In genomic region chr12:58106185-58106584, GRCh38 we compare ENCODE assay signal across 12 cellular contexts.
"Had no signal": no experiment of that assay in that cellular context is flagged by ENCODE, and none has a peak within 500 bp of the region (broad histone marks: within the 10 kb centered on the region; RNA-seq: fewer than 3 reads in every experiment).

No MANE protein-coding gene starts in this region.

- H3K4me3 ChIP-seq: breast epithelium, gastroesophageal sphincter had no signal

- ATAC-seq: activated T-helper 17 cell treated with anti-CD3 and anti-CD28 coated beads, Interleukin-2, amount 50 U/mL, for 72 hours; gastroesophageal sphincter had no signal

- DNase-seq: activated CD4-positive, CD25-positive, alpha-beta regulatory T cell treated with anti-CD3 and anti-CD28 coated beads, Interleukin-2, amount 50 U/mL, for 72 hours; activated naive CD4-positive, alpha-beta T cell treated with Interleukin-2 at 50 U/mL for 16 hours; aorta; erythroblast; kidney; stimulated activated CD4-positive, alpha-beta T cell treated with anti-CD3 and anti-CD28 coated beads, Interleukin-12 subunit alpha, Interleukin-12 subunit beta, amount 100 ng/mL, for 4 hours; stimulated activated CD4-positive, alpha-beta T cell treated with anti-CD3 and anti-CD28 coated beads, Interleukin-2, amount 100 ng/mL, for 24 hours; T-helper 1 cell; T1000 had no signal

- H3K27ac ChIP-seq: gastroesophageal sphincter had no signal
